Comparison of ENCODE assay signal across 7 cellular contexts in genomic region chr11:99593197-99593596, GRCh38.
"Had no signal": no experiment of that assay in that cellular context is flagged by ENCODE, and none has a peak within 500 bp of the region (broad histone marks: within the 10 kb centered on the region; RNA-seq: fewer than 3 reads in every experiment).

No MANE protein-coding gene starts in this region.

- H3K4me3 Mint-ChIP-seq: IgD-negative memory B cell had no signal

- H3K4me3 ChIP-seq: K562 had no signal

- H3K27ac ChIP-seq: HL-60 had no signal

- ATAC-seq: HepG2, K562 had no signal

- H3K27me3 Mint-ChIP-seq: IgD-negative memory B cell had no signal

- DNase-seq: IMR-90, KBM-7, KG1 had no signal

- H3K4me1 Mint-ChIP-seq: IgD-negative memory B cell had no signal

- H3K36me3 Mint-ChIP-seq: IgD-negative memory B cell had no signal
